ENCODE assay signal across 12 cellular contexts in genomic region chr2:100741880-100742814, GRCh38.
DNase-seq lines count a peak whose midpoint lies in the region; ATAC-seq and TF ChIP-seq lines count a peak whose summit lies in the region.
"Had no signal": no experiment of that assay in that cellular context is flagged by ENCODE, and none has a peak within 500 bp of the region (broad histone marks: within the 10 kb centered on the region; RNA-seq: fewer than 3 reads in every experiment).

No MANE protein-coding gene starts in this region.

- no peaks in the 10 kb centered on the region for H3K36me3 ChIP-seq in RWPE2 (ENCODE audit: low read depth)

- TF ChIP-seq CTCF in AG09309 (IDR thresholded peaks at IDR 0.05; ENCODE audit: control insufficient read depth, insufficient read depth, low read depth, low read length, missing control alignments) (no peak), RWPE2 (IDR thresholded peaks at IDR 0.05; ENCODE audit: poor library complexity, severe bottlenecking) (no peak), osteocyte (IDR thresholded peaks at IDR 0.05) (peak; percentile 6)

- peaks cover 38% of the 10 kb centered on the region for H3K4me1 Mint-ChIP-seq in osteocyte (ENCODE audit: unreplicated experiment)

- no peaks in the 10 kb centered on the region for H3K27me3 Mint-ChIP-seq in osteocyte (ENCODE audit: unreplicated experiment)

- no peaks in the 10 kb centered on the region for H3K27me3 ChIP-seq in RWPE2 (ENCODE audit: insufficient read depth, poor library complexity, severe bottlenecking)

- H3K9me3 Mint-ChIP-seq in osteocyte (ENCODE audit: unreplicated experiment): no peaks in the 10 kb centered on the region
- H3K9me3 Mint-ChIP-seq: activated naive CD8-positive, alpha-beta T cell treated with anti-CD3 and anti-CD28 coated beads, Interleukin-2, amount 10 ng/mL, durations not matched to agents 7 days and 5 days had no signal

- H3K27ac ChIP-seq in RWPE2 (ENCODE audit: poor library complexity, severe bottlenecking): peak overlapping the region; percentile 52

- no peak overlapping the region for H3K4me3 ChIP-seq in AG09309 (ENCODE audit: control insufficient read depth, low read depth, low read length)
- H3K4me3 ChIP-seq in RWPE2 (ENCODE audit: severe bottlenecking): no peak overlapping the region

- DNase-seq in AG09309 (ENCODE audit: low read depth) (peak; percentile 98), RWPE2 (ENCODE audit: low spot score) (no peak), fibroblast of peridontal ligament (ENCODE audit: extremely low read depth) (peak; percentile 99), osteocyte (ENCODE audit: extremely low spot score, unreplicated experiment) (no peak), occipital lobe (lab: John Stamatoyannopoulos, UW) (no peak), NCI-H524 treated with DMSO at 0.1 percent for 48 hours (lab: John Stamatoyannopoulos, UW) (no peak), NCI-H2029 (lab: John Stamatoyannopoulos, UW) (no peak)
- DNase-seq: activated naive CD8-positive, alpha-beta T cell treated with anti-CD3 and anti-CD28 coated beads, Interleukin-2, amount 10 ng/mL, durations not matched to agents 7 days and 5 days; kidney; NCI-H1092 treated with DMSO at 0.1 percent for 48 hours; T-helper 17 cell had no signal

- ATAC-seq in RWPE2 (ENCODE audit: low read depth) (peak; percentile 87), HG03520 (IDR thresholded peaks at IDR 0.05; ENCODE audit: unreplicated experiment) (no peak)
- ATAC-seq: T-helper 17 cell had no signal

- H3K27ac Mint-ChIP-seq in osteocyte (ENCODE audit: unreplicated experiment): peak overlapping the region; percentile 98
- H3K27ac Mint-ChIP-seq: activated naive CD8-positive, alpha-beta T cell treated with anti-CD3 and anti-CD28 coated beads, Interleukin-2, amount 10 ng/mL, durations not matched to agents 7 days and 5 days; T-helper 17 cell had no signal

- peak overlapping the region; percentile 56 for H3K4me3 Mint-ChIP-seq in osteocyte (ENCODE audit: unreplicated experiment)
- H3K4me3 Mint-ChIP-seq: activated naive CD8-positive, alpha-beta T cell treated with anti-CD3 and anti-CD28 coated beads, Interleukin-2, amount 10 ng/mL, durations not matched to agents 7 days and 5 days; T-helper 17 cell had no signal

- H3K4me1 ChIP-seq in RWPE2 (ENCODE audit: insufficient read depth, poor library complexity, severe bottlenecking): peaks cover 22% of the 10 kb centered on the region

- H3K9me3 ChIP-seq in RWPE2 (ENCODE audit: severe bottlenecking): no peaks in the 10 kb centered on the region

- H3K36me3 Mint-ChIP-seq in osteocyte (ENCODE audit: unreplicated experiment): no peaks in the 10 kb centered on the region
- H3K36me3 Mint-ChIP-seq: activated naive CD8-positive, alpha-beta T cell treated with anti-CD3 and anti-CD28 coated beads, Interleukin-2, amount 10 ng/mL, durations not matched to agents 7 days and 5 days had no signal

Comparison
In these comparisons a context has a peak if more than half of its experiments do, and no peak if none do; other contexts are left out.
1. DNase-seq: peak in AG09309 (single experiment) and fibroblast of peridontal ligament (single experiment); none in RWPE2 (single experiment), osteocyte (single experiment), occipital lobe (single experiment), NCI-H524 treated with DMSO at 0.1 percent for 48 hours (single experiment) and NCI-H2029 (single experiment).